13 cellular contexts compared by ENCODE assay signal in genomic region chr14:65838565-65838964, GRCh38.
"Had no signal": no experiment of that assay in that cellular context is flagged by ENCODE, and none has a peak within 500 bp of the region (broad histone marks: within the 10 kb centered on the region; RNA-seq: fewer than 3 reads in every experiment).

No MANE protein-coding gene starts in this region.

- H3K4me1 ChIP-seq: gastrocnemius medialis, pancreas, uterus had no signal

- DNase-seq: activated CD4-positive, alpha-beta T cell treated with anti-CD3 and anti-CD28 coated beads for 36 hours; activated CD8-positive, alpha-beta memory T cell treated with anti-CD3 and anti-CD28 coated beads for 24 hours; effector memory CD4-positive, alpha-beta T cell; gastrocnemius medialis; heart right ventricle; left ventricle myocardium superior; pancreas; stimulated activated CD4-positive, alpha-beta T cell treated with anti-CD3 and anti-CD28 coated beads, Interleukin-4, amount 100 ng/mL, for 4 hours; uterus had no signal

- H3K36me3 ChIP-seq: gastrocnemius medialis, heart right ventricle, neural progenitor cell, pancreas, uterus had no signal

- H3K9me3 ChIP-seq: gastrocnemius medialis, heart right ventricle, pancreas, uterus had no signal

- H3K27ac ChIP-seq: coronary artery, epithelial cell of prostate, gastrocnemius medialis, heart right ventricle, neural progenitor cell, pancreas, uterus, VCaP had no signal

- ATAC-seq: activated CD4-positive, alpha-beta T cell treated with anti-CD3 and anti-CD28 coated beads for 36 hours; gastrocnemius medialis; heart right ventricle; left ventricle myocardium superior; pancreas had no signal

- H3K27me3 ChIP-seq: gastrocnemius medialis, heart right ventricle, neural progenitor cell, pancreas, uterus had no signal

- H3K4me2 ChIP-seq: neural progenitor cell had no signal

- H3K9ac ChIP-seq: neural progenitor cell had no signal

- FAIRE-seq: pancreas had no signal

- H3K4me3 ChIP-seq: coronary artery, gastrocnemius medialis, heart right ventricle, neural progenitor cell, pancreas, uterus had no signal

- H2AFZ ChIP-seq: neural progenitor cell had no signal
